Comparison of ENCODE assay signal across 29 cellular contexts in genomic region chr16:58960034-58960433, GRCh38.
"Had no signal": no experiment of that assay in that cellular context is flagged by ENCODE, and none has a peak within 500 bp of the region (broad histone marks: within the 10 kb centered on the region; RNA-seq: fewer than 3 reads in every experiment).

No MANE protein-coding gene starts in this region.

- FAIRE-seq: small intestine had no signal

- H3K36me3 ChIP-seq: neural progenitor cell, ovary, right lobe of liver, sigmoid colon, stomach, suprapubic skin, tibial artery, transverse colon, upper lobe of right lung, uterus had no signal

- H3K36me3 Mint-ChIP-seq: natural killer cell; neural progenitor cell; stimulated activated effector memory CD8-positive, alpha-beta T cell treated with anti-CD3 and anti-CD28 coated beads, Interleukin-12 subunit alpha, Interleukin-12 subunit beta, amount 100 ng/mL, for 72 hours; stimulated activated naive B cell treated with anti-CD40 and anti-IgM and Interleukin-4, amounts not matched to agents 10 μg/mL and 1 μg/mL and 100 μg/mL, for 72 hours; type B pancreatic cell had no signal

- H3K4me1 Mint-ChIP-seq: natural killer cell; nephron; stimulated activated effector memory CD8-positive, alpha-beta T cell treated with anti-CD3 and anti-CD28 coated beads, Interleukin-12 subunit alpha, Interleukin-12 subunit beta, amount 100 ng/mL, for 72 hours; stimulated activated naive B cell treated with anti-CD40 and anti-IgM and Interleukin-4, amounts not matched to agents 10 μg/mL and 1 μg/mL and 100 μg/mL, for 72 hours had no signal

- H3K4me2 ChIP-seq: neural progenitor cell had no signal

- H3K79me2 ChIP-seq: parathyroid adenoma had no signal

- H3K9ac ChIP-seq: neural progenitor cell, parathyroid adenoma had no signal

- H3K4me1 ChIP-seq: parathyroid adenoma, psoas muscle, right lobe of liver, sigmoid colon, stomach, suprapubic skin, testis, tibial artery, transverse colon, upper lobe of right lung, uterus had no signal

- H3K4me3 Mint-ChIP-seq: natural killer cell; nephron; neural progenitor cell; stimulated activated effector memory CD8-positive, alpha-beta T cell treated with anti-CD3 and anti-CD28 coated beads, Interleukin-12 subunit alpha, Interleukin-12 subunit beta, amount 100 ng/mL, for 72 hours; stimulated activated naive B cell treated with anti-CD40 and anti-IgM and Interleukin-4, amounts not matched to agents 10 μg/mL and 1 μg/mL and 100 μg/mL, for 72 hours; stimulated activated naive CD8-positive, alpha-beta T cell treated with anti-CD3 and anti-CD28 coated beads, Interleukin-15, Interleukin-2, amounts not matched to agents 100 ng/mL and 50 ng/mL, for 24 hours; type B pancreatic cell had no signal

- H3K27ac ChIP-seq: neural progenitor cell, ovary, parathyroid adenoma, psoas muscle, right lobe of liver, sigmoid colon, stomach, suprapubic skin, testis, tibial artery, transverse colon, upper lobe of right lung, uterus had no signal

- H3K27ac Mint-ChIP-seq: natural killer cell; nephron; neural progenitor cell; progenitor cell of endocrine pancreas; stimulated activated effector memory CD8-positive, alpha-beta T cell treated with anti-CD3 and anti-CD28 coated beads, Interleukin-12 subunit alpha, Interleukin-12 subunit beta, amount 100 ng/mL, for 72 hours; stimulated activated naive B cell treated with anti-CD40 and anti-IgM and Interleukin-4, amounts not matched to agents 10 μg/mL and 1 μg/mL and 100 μg/mL, for 72 hours; stimulated activated naive CD8-positive, alpha-beta T cell treated with anti-CD3 and anti-CD28 coated beads, Interleukin-15, Interleukin-2, amounts not matched to agents 100 ng/mL and 50 ng/mL, for 24 hours; type B pancreatic cell had no signal

- H3K27me3 ChIP-seq: neural progenitor cell, ovary, right lobe of liver, sigmoid colon, stomach, suprapubic skin, testis, tibial artery, transverse colon, upper lobe of right lung, uterus had no signal

- H3K9me3 ChIP-seq: ovary, psoas muscle, right lobe of liver, sigmoid colon, stomach, suprapubic skin, testis, tibial artery, transverse colon, upper lobe of right lung, uterus had no signal

- DNase-seq: natural killer cell; occipital lobe; ovary; posterior cingulate gyrus; psoas muscle; right cardiac atrium; right lobe of liver; sigmoid colon; small intestine; stimulated activated CD4-positive, alpha-beta T cell treated with anti-CD3 and anti-CD28 coated beads, Interleukin-15, amount 100 ng/mL, for 24 hours; stimulated activated CD4-positive, alpha-beta T cell treated with anti-CD3 and anti-CD28 coated beads, Interleukin-2, amount 100 ng/mL, for 24 hours; stimulated activated CD4-positive, alpha-beta T cell treated with anti-CD3 and anti-CD28 coated beads, Interleukin-2, amount 100 ng/mL, for 48 hours; stimulated activated CD4-positive, alpha-beta T cell treated with anti-CD3 and anti-CD28 coated beads, Interleukin-4, amount 100 ng/mL, for 24 hours; stimulated activated naive B cell treated with anti-CD40 and anti-IgM and Interleukin-4, amounts not matched to agents 10 μg/mL and 1 μg/mL and 100 μg/mL, for 72 hours; stimulated activated naive CD4-positive, alpha-beta T cell treated with Interleukin-2 at 50 U/mL for 16 hours; stomach; testis; tibial artery; transverse colon; upper lobe of right lung; uterus had no signal

- H2AFZ ChIP-seq: neural progenitor cell, parathyroid adenoma had no signal

- ATAC-seq: natural killer cell; psoas muscle; right cardiac atrium; right lobe of liver; stimulated activated effector memory CD8-positive, alpha-beta T cell treated with anti-CD3 and anti-CD28 coated beads, Interleukin-12 subunit alpha, Interleukin-12 subunit beta, amount 100 ng/mL, for 72 hours; stimulated activated naive B cell treated with anti-CD40 and anti-IgM and Interleukin-4, amounts not matched to agents 10 μg/mL and 1 μg/mL and 100 μg/mL, for 72 hours; upper lobe of right lung had no signal

- H3K9me3 Mint-ChIP-seq: natural killer cell; neural progenitor cell; stimulated activated naive CD8-positive, alpha-beta T cell treated with anti-CD3 and anti-CD28 coated beads, Interleukin-15, Interleukin-2, amounts not matched to agents 100 ng/mL and 50 ng/mL, for 24 hours; type B pancreatic cell had no signal

- H3K27me3 Mint-ChIP-seq: progenitor cell of endocrine pancreas; stimulated activated naive B cell treated with anti-CD40 and anti-IgM and Interleukin-4, amounts not matched to agents 10 μg/mL and 1 μg/mL and 100 μg/mL, for 72 hours; stimulated activated naive CD8-positive, alpha-beta T cell treated with anti-CD3 and anti-CD28 coated beads, Interleukin-15, Interleukin-2, amounts not matched to agents 100 ng/mL and 50 ng/mL, for 24 hours; type B pancreatic cell had no signal

- H3K4me3 ChIP-seq: neural progenitor cell, ovary, psoas muscle, right lobe of liver, sigmoid colon, stomach, suprapubic skin, testis, tibial artery, transverse colon, upper lobe of right lung, uterus had no signal
